ENCODE assay signal across 8 cellular contexts in genomic region chr11:70270104-70270876, GRCh38.
DNase-seq lines count a peak whose midpoint lies in the region; ATAC-seq and TF ChIP-seq lines count a peak whose summit lies in the region.

Gene PPFIA1 (plus strand): TSS chr11:70270690. CDS start chr11:70272173, 1,483 bp downstream.

- no peak within 1 kb of the TSS for H3K27ac ChIP-seq in OCI-LY1 (ENCODE audit: low read depth, low read length, poor library complexity, severe bottlenecking)

- no peaks in the 10 kb centered on the region for H3F3A ChIP-seq in OCI-LY1 (ENCODE audit: insufficient read depth, low read length)

- 0 out of 2 replicates have a peak, but pooled peaks cover 6% of the 10 kb centered on the region for H3K79me2 ChIP-seq in OCI-LY1 (ENCODE audit: insufficient read depth, low read length)

- ATAC-seq in GM21526 (IDR thresholded peaks at IDR 0.05; ENCODE audit: low FRiP score, unreplicated experiment): peak; percentile 91

- no peaks in the 10 kb centered on the region for H4K20me1 ChIP-seq in OCI-LY1 (ENCODE audit: insufficient read depth, low read length)

- DNase-seq in DMS 273 treated with DMSO at 0.1 percent for 48 hours (lab: John Stamatoyannopoulos, UW) (peak; percentile 40), HuH-7.5 (ENCODE audit: low spot score) (peak; percentile 97), epidermal melanocyte (ENCODE audit: insufficient read length, low spot score) (peak; percentile 85), middle frontal gyrus (ENCODE audit: extremely low spot score, low spot score) (peak; percentile 95)
- peak; percentile 97 for DNase-seq in activated CD8-positive, alpha-beta memory T cell treated with anti-CD3 and anti-CD28 coated beads, Interleukin-2, amount 50 U/mL, for 48 hours
- DNase-seq in stimulated activated CD8-positive, alpha-beta memory T cell treated with anti-CD3 and anti-CD28 coated beads, Interleukin-2, amount 100 ng/mL, for 1 hour (ENCODE audit: low read depth in 2 of 2): peak; percentile 87 to 92

- H3K4me3 ChIP-seq in OCI-LY1 (ENCODE audit: low read depth, low read length, poor library complexity, severe bottlenecking): peak within 1 kb of the TSS; percentile 72

- no peaks in the 10 kb centered on the region for H3K9me3 ChIP-seq in OCI-LY1 (ENCODE audit: low read length)

- H3K4me1 ChIP-seq in OCI-LY1 (ENCODE audit: insufficient read depth, low read length, severe bottlenecking): peaks cover 31% of the 10 kb centered on the region

- TF ChIP-seq CTCF in OCI-LY1 (IDR thresholded peaks at IDR 0.05; ENCODE audit: low read length): no peak

- no peaks in the 10 kb centered on the region for H3K9me2 ChIP-seq in OCI-LY1 (ENCODE audit: low read depth, low read length)

- peak within 1 kb of the TSS; percentile 90 for H3K4me2 ChIP-seq in OCI-LY1 (ENCODE audit: low read length)

- no peaks in the 10 kb centered on the region for H3K27me3 ChIP-seq in OCI-LY1 (ENCODE audit: insufficient read depth, low read length)

- H3K9ac ChIP-seq in OCI-LY1 (ENCODE audit: low read length): peak within 1 kb of the TSS; percentile 77

- peaks cover 28% of the 10 kb centered on the region for H3K36me3 ChIP-seq in OCI-LY1 (ENCODE audit: insufficient read depth, low read length)

- peak within 1 kb of the TSS; percentile 65; the same call in 1 of the 2 replicates for H2AFZ ChIP-seq in OCI-LY1 (ENCODE audit: low read length)

Comparison
In these comparisons a context has a peak if more than half of its experiments do, and no peak if none do; other contexts are left out.
1. DNase-seq: peak in every context shown above with its lines; median percentile 97 in HuH-7.5; 97 in activated CD8-positive, alpha-beta memory T cell treated with anti-CD3 and anti-CD28 coated beads, Interleukin-2, amount 50 U/mL, for 48 hours; 95 in middle frontal gyrus; 90 in stimulated activated CD8-positive, alpha-beta memory T cell treated with anti-CD3 and anti-CD28 coated beads, Interleukin-2, amount 100 ng/mL, for 1 hour; 85 in epidermal melanocyte; 40 in DMS 273 treated with DMSO at 0.1 percent for 48 hours.